In the genomic region with DNA sequence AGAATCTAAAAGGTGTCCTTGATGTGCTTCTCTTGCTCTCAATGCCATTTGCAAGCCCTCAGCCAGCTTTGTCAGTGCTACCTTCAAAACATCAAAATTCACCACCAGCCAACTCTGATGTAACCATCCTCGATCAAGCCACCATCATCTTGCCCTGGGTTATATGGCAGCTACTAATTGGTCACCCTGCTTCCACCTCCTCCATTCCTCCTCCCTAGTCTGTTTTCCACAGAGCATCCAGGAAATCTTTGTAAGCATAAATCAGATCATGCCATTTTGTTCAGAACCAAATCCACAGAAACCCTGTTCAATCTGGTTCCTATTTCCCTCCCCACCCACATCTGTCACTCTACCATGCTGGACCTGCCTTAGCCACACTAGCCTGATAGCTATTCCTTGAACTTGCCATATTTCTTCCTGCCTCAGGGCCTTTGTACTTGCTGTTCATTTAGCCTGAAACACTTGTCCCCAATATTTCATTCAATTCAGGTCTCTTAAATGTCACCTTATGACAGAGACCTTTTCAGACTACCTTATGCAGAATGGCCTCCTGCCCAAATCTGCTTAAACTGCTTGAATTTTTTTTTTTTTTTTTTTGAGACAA, we compare ENCODE assay signal across 12 cellular contexts. TPM values are rescaled to one million over a fixed set of nuclear protein-coding genes. Genes with fewer than 3 reads are reported as not detected.
DNase-seq lines count a peak whose midpoint lies in the region; ATAC-seq and TF ChIP-seq lines count a peak whose summit lies in the region.
"Had no signal": no experiment of that assay in that cellular context is flagged by ENCODE, and none has a peak within 500 bp of the region (broad histone marks: within the 10 kb centered on the region; RNA-seq: fewer than 3 reads in every experiment).

No MANE protein-coding gene starts in this region.

- H3K4me1 ChIP-seq in mesendoderm (ENCODE audit: control insufficient read depth, low read depth, low read length) = peaks cover 12% of the 10 kb centered on the region
- H3K4me1 ChIP-seq in testis = peaks cover 50% of the 10 kb centered on the region

- H3K9ac ChIP-seq in mesendoderm (ENCODE audit: low read length) = no peak overlapping the region

- H2BK15ac ChIP-seq in mesendoderm (replicated peaks; ENCODE audit: low read depth) = no peak overlapping the region

- no peak overlapping the region for H3K23ac ChIP-seq in mesendoderm (ENCODE audit: low read length)

- no peak for TF ChIP-seq POLR2A in testis (IDR thresholded peaks at IDR 0.05)

- H2BK120ac ChIP-seq in mesendoderm (ENCODE audit: low read depth, low read length) = no peak overlapping the region

- no peak overlapping the region for H3K4ac ChIP-seq in mesendoderm (ENCODE audit: low read depth, low read length)

- peaks cover 53% of the 10 kb centered on the region for H3K4me1 Mint-ChIP-seq in activated T-cell treated with anti-CD3 and anti-CD28 coated beads, Interleukin-2, amount 50 U/mL, for 72 hours (ENCODE audit: low read depth)
- peaks cover 40% of the 10 kb centered on the region for H3K4me1 Mint-ChIP-seq in activated CD8-positive, alpha-beta T cell treated with anti-CD3 and anti-CD28 coated beads, Interleukin-2, amount 10 ng/mL, durations not matched to agents 7 days and 5 days (ENCODE audit: low read depth)

- H3K18ac ChIP-seq in mesendoderm (ENCODE audit: low read length) = no peak overlapping the region

- H3K9me3 Mint-ChIP-seq in activated T-cell treated with anti-CD3 and anti-CD28 coated beads, Interleukin-2, amount 50 U/mL, for 72 hours = no peaks in the 10 kb centered on the region
- no peaks in the 10 kb centered on the region for H3K9me3 Mint-ChIP-seq in activated CD8-positive, alpha-beta T cell treated with anti-CD3 and anti-CD28 coated beads, Interleukin-2, amount 10 ng/mL, durations not matched to agents 7 days and 5 days (ENCODE audit: insufficient read depth)

- no peak for DNase-seq in activated T-cell treated with anti-CD3 and anti-CD28 coated beads, Interleukin-2, amount 50 U/mL, for 72 hours
- no peak for DNase-seq in activated T-cell treated with anti-CD3 and anti-CD28 coated beads, Interleukin-2, amount 50 U/mL, for 48 hours
- DNase-seq in activated CD8-positive, alpha-beta T cell treated with anti-CD3 and anti-CD28 coated beads, Interleukin-2, amount 10 ng/mL, durations not matched to agents 7 days and 5 days = no peak
- DNase-seq in mesendoderm (no peak), testis (no peak), cerebellum (ENCODE audit: low spot score) (no peak), NCI-H128 (lab: John Stamatoyannopoulos, UW; ENCODE audit: unreplicated experiment) (no peak), DMS114 treated with DMSO at 0.1 percent for 48 hours (lab: John Stamatoyannopoulos, UW; ENCODE audit: unreplicated experiment) (no peak)
- DNase-seq: amygdala, KG1, NCI-H187 treated with DMSO at 0.1 percent for 48 hours had no signal

- H4K8ac ChIP-seq in mesendoderm (ENCODE audit: low read depth, low read length) = no peak overlapping the region

- H3K27ac ChIP-seq in mesendoderm (ENCODE audit: low read depth, low read length) (no peak overlapping the region), testis (peak overlapping the region; percentile 96 to 99)
- H3K27ac ChIP-seq: SK-N-MC had no signal

- no peak overlapping the region for H2AK5ac ChIP-seq in mesendoderm (ENCODE audit: low read length)

- no peak overlapping the region for H4K5ac ChIP-seq in mesendoderm (ENCODE audit: low read length)

- ATAC-seq in activated T-cell treated with anti-CD3 and anti-CD28 coated beads, Interleukin-2, amount 50 U/mL, for 72 hours (replicated peaks in 1 of 2) = no peak
- no peak for ATAC-seq in activated CD8-positive, alpha-beta T cell treated with anti-CD3 and anti-CD28 coated beads, Interleukin-2, amount 10 ng/mL, durations not matched to agents 7 days and 5 days

- peak overlapping the region; percentile 27 for H3K27ac Mint-ChIP-seq in activated T-cell treated with anti-CD3 and anti-CD28 coated beads, Interleukin-2, amount 50 U/mL, for 72 hours
- peak overlapping the region; percentile 99 for H3K27ac Mint-ChIP-seq in activated CD8-positive, alpha-beta T cell treated with anti-CD3 and anti-CD28 coated beads, Interleukin-2, amount 10 ng/mL, durations not matched to agents 7 days and 5 days

- no peak for TF ChIP-seq CTCF in testis (IDR thresholded peaks at IDR 0.05)

- peaks cover 6% of the 10 kb centered on the region for H3K79me1 ChIP-seq in mesendoderm (ENCODE audit: low read length)

- H2BK5ac ChIP-seq in mesendoderm (ENCODE audit: low read length) = no peak overlapping the region

- POLR2A ChIA-PET in activated CD8-positive, alpha-beta T cell treated with anti-CD3 and anti-CD28 coated beads, Interleukin-2, amount 10 ng/mL, durations not matched to agents 7 days and 5 days (lab: Charles Lee) = interaction anchor here (0.6 to 2.9 kb wide), 4 partner anchors 10 to 95 kb away, joined by 3 to 18 read pairs (median 4); a partner anchor contains a TSS

- H3K9me3 ChIP-seq in testis = no peaks in the 10 kb centered on the region

- H3K4me3 ChIP-seq in mesendoderm (ENCODE audit: low read length) = no peak overlapping the region
- H3K4me3 ChIP-seq in testis = no peak overlapping the region
- H3K4me3 ChIP-seq: SK-N-MC had no signal

- no peak overlapping the region for H3K4me2 ChIP-seq in mesendoderm (ENCODE audit: low read length)

- H3K4me3 Mint-ChIP-seq in activated T-cell treated with anti-CD3 and anti-CD28 coated beads, Interleukin-2, amount 50 U/mL, for 72 hours = peak overlapping the region; percentile 88 to 94
- peak overlapping the region; percentile 0 for H3K4me3 Mint-ChIP-seq in activated CD8-positive, alpha-beta T cell treated with anti-CD3 and anti-CD28 coated beads, Interleukin-2, amount 10 ng/mL, durations not matched to agents 7 days and 5 days

- H3K79me2 ChIP-seq in mesendoderm (ENCODE audit: control insufficient read depth, insufficient read depth, low read length) = peaks cover 7% of the 10 kb centered on the region

- peak overlapping the region; percentile 27 for H3K56ac ChIP-seq in mesendoderm (ENCODE audit: low read length)

- no peaks in the 10 kb centered on the region for H3K27me3 Mint-ChIP-seq in activated T-cell treated with anti-CD3 and anti-CD28 coated beads, Interleukin-2, amount 50 U/mL, for 72 hours (ENCODE audit: low read depth)
- no peaks in the 10 kb centered on the region for H3K27me3 Mint-ChIP-seq in activated CD8-positive, alpha-beta T cell treated with anti-CD3 and anti-CD28 coated beads, Interleukin-2, amount 10 ng/mL, durations not matched to agents 7 days and 5 days (ENCODE audit: low read depth)

- no peaks in the 10 kb centered on the region for H3K36me3 ChIP-seq in mesendoderm (ENCODE audit: control insufficient read depth, insufficient read depth, low read length)
- no peaks in the 10 kb centered on the region for H3K36me3 ChIP-seq in testis (ENCODE audit: low read depth, missing control alignments)

- CTCF ChIA-PET in activated CD8-positive, alpha-beta T cell treated with anti-CD3 and anti-CD28 coated beads, Interleukin-2, amount 10 ng/mL, durations not matched to agents 7 days and 5 days (lab: Charles Lee) = interaction anchor here (1.0 to 3.5 kb wide), 4 partner anchors 10 to 89 kb away, joined by 3 to 23 read pairs (median 12); no protein-coding TSS in a partner anchor

- H3K36me3 Mint-ChIP-seq in activated T-cell treated with anti-CD3 and anti-CD28 coated beads, Interleukin-2, amount 50 U/mL, for 72 hours (ENCODE audit: insufficient read depth in 2 of 2) = peaks cover 5 to 6% of the 10 kb centered on the region in 2 donors
- peaks cover 14% of the 10 kb centered on the region for H3K36me3 Mint-ChIP-seq in activated CD8-positive, alpha-beta T cell treated with anti-CD3 and anti-CD28 coated beads, Interleukin-2, amount 10 ng/mL, durations not matched to agents 7 days and 5 days (ENCODE audit: low read depth)

- H3K27me3 ChIP-seq in mesendoderm (ENCODE audit: insufficient read depth, low read length, poor library complexity) (no peaks in the 10 kb centered on the region), testis (no peaks in the 10 kb centered on the region)

- WGBS in mesendoderm (ENCODE audit: extremely low coverage, insufficient coverage, low lambda C conversion rate) = no CpG with 5 or more reads among the region's 1 CpG
- 55 to 57% methylated on average over 1 of the region's 1 CpG for WGBS in testis, 2 donors

- intact Hi-C loops in testis (cut with DNase I; ENCODE audit: low total_unique reads) = loop anchor here (10.0 kb wide), 1 partner anchor 84 kb away; no protein-coding TSS in a partner anchor

RNA-seq across cellular contexts. Expression of a gene that starts 1.9 kb away (rescaled TPM):
- total RNA-seq in activated T-cell treated with anti-CD3 and anti-CD28 coated beads, Interleukin-2, amount 50 U/mL, for 72 hours = 10 to 100 TPM; 72.2 to 91.9 TPM
- total RNA-seq in activated CD8-positive, alpha-beta T cell treated with anti-CD3 and anti-CD28 coated beads, Interleukin-2, amount 10 ng/mL, durations not matched to agents 7 days and 5 days = 10 to 100 TPM; 27.8 to 28.5 TPM
- 16.0 TPM for polyA plus RNA-seq in mesendoderm (2013, experiment 1 of 2)
- 15.4 TPM for polyA plus RNA-seq in mesendoderm (2013, experiment 2 of 2)
- 100 to 1,000 TPM; 192 to 212 TPM for total RNA-seq in testis
- 112 TPM for polyA plus RNA-seq in testis (ENCODE audit: insufficient read depth, low read depth, low replicate concordance)
- total RNA-seq in cerebellum = 2.8 TPM
